ENCODE assay signal across 8 cellular contexts in genomic region chr15:90097475-90097874, GRCh38. TPM values are rescaled to one million over a fixed set of nuclear protein-coding genes. Genes with fewer than 3 reads are reported as not detected.
A peak's percentile ranks its signal among the peaks of the same experiment; 100 is the strongest.
DNase-seq lines count a peak whose midpoint lies in the region; ATAC-seq and TF ChIP-seq lines count a peak whose summit lies in the region.

No MANE protein-coding gene starts in this region.

- peak overlapping the region; percentile 98 for H3K27ac Mint-ChIP-seq in T-helper 17 cell

- TF ChIP-seq CTCF in foreskin fibroblast (IDR thresholded peaks at IDR 0.05; ENCODE audit: low read depth, low read length) (no peak), ovary (IDR thresholded peaks at IDR 0.05) (no peak)

- no peak overlapping the region for H3K27ac ChIP-seq in ovary

- H3K4me1 Mint-ChIP-seq in T-helper 17 cell = peaks cover 57% of the 10 kb centered on the region

- no peaks in the 10 kb centered on the region for H3K27me3 Mint-ChIP-seq in T-helper 17 cell

- WGBS in ovary, 3 donors = 58 to 76% (median 65%) methylated on average over 4 of the region's 4 CpGs

- H3K4me3 ChIP-seq in foreskin fibroblast (ENCODE audit: low read depth in 1 of 2, low read length in 2 of 2) = no peak overlapping the region
- H3K4me3 ChIP-seq in ovary = no peak overlapping the region

- ATAC-seq in GM18870 (IDR thresholded peaks at IDR 0.05; ENCODE audit: unreplicated experiment) = peak; percentile 79
- peak; percentile 47 for ATAC-seq in HG02943 (IDR thresholded peaks at IDR 0.05; ENCODE audit: low read depth, unreplicated experiment)
- ATAC-seq in T-helper 17 cell = peak; percentile 71

- DNase-seq in T-helper 17 cell = peak in 2 of 3 donors; percentile 34
- peak; percentile 17 for DNase-seq in effector CD8-positive, alpha-beta T cell (lab: John Stamatoyannopoulos, UW)
- peak; percentile 34 for DNase-seq in stimulated activated CD8-positive, alpha-beta memory T cell treated with anti-CD3 and anti-CD28 coated beads, Interleukin-12 subunit alpha, Interleukin-12 subunit beta, amount 100 ng/mL, for 24 hours (ENCODE audit: extremely low read depth)
- DNase-seq in foreskin fibroblast = no peak
- DNase-seq in ovary = no peak
- DNase-seq in NCI-H1694 treated with DMSO at 0.1 percent for 48 hours (lab: John Stamatoyannopoulos, UW) = no peak

- H3K4me1 ChIP-seq in ovary (ENCODE audit: insufficient read depth) = peaks cover 11% of the 10 kb centered on the region

- H3K36me3 ChIP-seq in ovary = no peaks in the 10 kb centered on the region

- intact Hi-C loops in ovary (cut with DNase I) = no loop called here

- H3K36me3 Mint-ChIP-seq in T-helper 17 cell (ENCODE audit: low read depth) = no peaks in the 10 kb centered on the region

- TF ChIP-seq EP300 in ovary (IDR thresholded peaks at IDR 0.05) = no peak

- no peak for TF ChIP-seq POLR2A in ovary (IDR thresholded peaks at IDR 0.05)

- H3K4me3 Mint-ChIP-seq in T-helper 17 cell = peak overlapping the region; percentile 88

- H3K27me3 ChIP-seq in ovary = no peaks in the 10 kb centered on the region

- H3K9me3 ChIP-seq in T-helper 17 cell (ENCODE audit: control insufficient read depth, low read length, poor library complexity, severe bottlenecking) (no peaks in the 10 kb centered on the region), ovary (no peaks in the 10 kb centered on the region)

RNA-seq across cellular contexts. Expression of gene IDH2, which starts 4.8 kb away (rescaled TPM):
- total RNA-seq in T-helper 17 cell (10 to 100 TPM; 45.0 to 48.8 TPM), ovary (10 to 100 TPM; 13.7 to 44.6 (median 25.4) TPM)
- polyA plus RNA-seq in ovary = 10 to 100 TPM; 21.3 to 27.4 TPM

Comparison
In these comparisons a context has a peak if more than half of its experiments do, and no peak if none do; other contexts are left out.
1. DNase-seq: peak in T-helper 17 cell (2 of 3), effector CD8-positive, alpha-beta T cell (single experiment) and stimulated activated CD8-positive, alpha-beta memory T cell treated with anti-CD3 and anti-CD28 coated beads, Interleukin-12 subunit alpha, Interleukin-12 subunit beta, amount 100 ng/mL, for 24 hours (single experiment); none in foreskin fibroblast (0 of 2), ovary (0 of 5) and NCI-H1694 treated with DMSO at 0.1 percent for 48 hours (single experiment).
2. Peak in every context shown above with its lines, with median percentiles within 50 percentile points of each other: ATAC-seq.